Comparison of ENCODE assay signal across 15 cellular contexts in genomic region chr6:20024316-20024673, GRCh38.
DNase-seq lines count a peak whose midpoint lies in the region; ATAC-seq, FAIRE-seq and TF ChIP-seq lines count a peak whose summit lies in the region.
"Had no signal": no experiment of that assay in that cellular context is flagged by ENCODE, and none has a peak within 500 bp of the region (broad histone marks: within the 10 kb centered on the region; RNA-seq: fewer than 3 reads in every experiment).

No MANE protein-coding gene starts in this region.

- intact Hi-C loops in activated B cell treated with CpG ODN at 0.5 μM for 24 hours (cut with micrococcal nuclease): no loop called here

- POLR2A ChIA-PET in activated B cell treated with CpG ODN at 0.5 μM for 24 hours (lab: Charles Lee): no interaction called here

- peaks cover 51% of the 10 kb centered on the region for H3K27me3 Mint-ChIP-seq in activated T-cell treated with anti-CD3 and anti-CD28 coated beads, Interleukin-2, amount 50 U/mL, for 24 hours
- H3K27me3 Mint-ChIP-seq in activated B cell treated with CpG ODN at 0.5 μM for 24 hours: peaks cover 27% of the 10 kb centered on the region

- H3K4me3 ChIP-seq in small intestine (ENCODE audit: low read depth in 1 of 2, low read length in 2 of 2): no peak overlapping the region
- H3K4me3 ChIP-seq: coronary artery, K562, pancreas, SK-N-MC had no signal

- no peak overlapping the region for H3K27ac Mint-ChIP-seq in activated T-cell treated with anti-CD3 and anti-CD28 coated beads, Interleukin-2, amount 50 U/mL, for 24 hours
- H3K27ac Mint-ChIP-seq in activated B cell treated with CpG ODN at 0.5 μM for 24 hours: no peak overlapping the region
- peak overlapping the region; percentile 41 for H3K27ac Mint-ChIP-seq in stimulated activated effector memory CD8-positive, alpha-beta T cell treated with anti-CD3 and anti-CD28 coated beads, Interleukin-12 subunit alpha, Interleukin-12 subunit beta, amount 100 ng/mL, for 72 hours
- H3K27ac Mint-ChIP-seq: memory B cell had no signal

- peaks cover 19% of the 10 kb centered on the region for H3K4me1 Mint-ChIP-seq in activated T-cell treated with anti-CD3 and anti-CD28 coated beads, Interleukin-2, amount 50 U/mL, for 24 hours (ENCODE audit: low read depth)
- H3K4me1 Mint-ChIP-seq in activated B cell treated with CpG ODN at 0.5 μM for 24 hours: peaks cover 14% of the 10 kb centered on the region
- H3K4me1 Mint-ChIP-seq in stimulated activated effector memory CD8-positive, alpha-beta T cell treated with anti-CD3 and anti-CD28 coated beads, Interleukin-12 subunit alpha, Interleukin-12 subunit beta, amount 100 ng/mL, for 72 hours: peaks cover 23% of the 10 kb centered on the region

- DNase-seq in activated T-cell treated with anti-CD3 and anti-CD28 coated beads, Interleukin-2, amount 50 U/mL, for 24 hours: no peak
- no peak for DNase-seq in activated T-cell treated with anti-CD3 and anti-CD28 coated beads for 4 hours
- DNase-seq in activated B cell treated with CpG ODN at 0.5 μM for 24 hours: no peak
- DNase-seq in stimulated activated effector memory CD8-positive, alpha-beta T cell treated with anti-CD3 and anti-CD28 coated beads, Interleukin-12 subunit alpha, Interleukin-12 subunit beta, amount 100 ng/mL, for 72 hours (ENCODE audit: low spot score in 2 of 2): no peak
- no peak for DNase-seq in erythroblast (lab: John Stamatoyannopoulos, UW)
- DNase-seq in small intestine: no peak
- DNase-seq: ACHN, NCI-H1694 treated with DMSO at 0.1 percent for 48 hours, pancreas had no signal

- H3K9me3 Mint-ChIP-seq in activated T-cell treated with anti-CD3 and anti-CD28 coated beads, Interleukin-2, amount 50 U/mL, for 24 hours: no peaks in the 10 kb centered on the region
- no peaks in the 10 kb centered on the region for H3K9me3 Mint-ChIP-seq in activated B cell treated with CpG ODN at 0.5 μM for 24 hours
- no peaks in the 10 kb centered on the region for H3K9me3 Mint-ChIP-seq in stimulated activated effector memory CD8-positive, alpha-beta T cell treated with anti-CD3 and anti-CD28 coated beads, Interleukin-12 subunit alpha, Interleukin-12 subunit beta, amount 100 ng/mL, for 72 hours

- 65 to 87% (median 74%) methylated on average over 6 of the region's 6 CpGs for WGBS in small intestine, 3 donors

- no peak overlapping the region for H3K27ac ChIP-seq in small intestine (ENCODE audit: low read depth in 1 of 2, low read length in 1 of 2)
- H3K27ac ChIP-seq: coronary artery, pancreas, SK-N-MC had no signal

- no peaks in the 10 kb centered on the region for H3K36me3 Mint-ChIP-seq in activated T-cell treated with anti-CD3 and anti-CD28 coated beads, Interleukin-2, amount 50 U/mL, for 24 hours (ENCODE audit: low read depth)
- no peaks in the 10 kb centered on the region for H3K36me3 Mint-ChIP-seq in activated B cell treated with CpG ODN at 0.5 μM for 24 hours (ENCODE audit: low read depth)
- no peaks in the 10 kb centered on the region for H3K36me3 Mint-ChIP-seq in stimulated activated effector memory CD8-positive, alpha-beta T cell treated with anti-CD3 and anti-CD28 coated beads, Interleukin-12 subunit alpha, Interleukin-12 subunit beta, amount 100 ng/mL, for 72 hours
- H3K36me3 Mint-ChIP-seq: memory B cell had no signal

- H3K4me3 Mint-ChIP-seq in activated T-cell treated with anti-CD3 and anti-CD28 coated beads, Interleukin-2, amount 50 U/mL, for 24 hours: peak overlapping the region; percentile 58
- H3K4me3 Mint-ChIP-seq in activated B cell treated with CpG ODN at 0.5 μM for 24 hours: peak overlapping the region; percentile 36
- H3K4me3 Mint-ChIP-seq in stimulated activated effector memory CD8-positive, alpha-beta T cell treated with anti-CD3 and anti-CD28 coated beads, Interleukin-12 subunit alpha, Interleukin-12 subunit beta, amount 100 ng/mL, for 72 hours: peak overlapping the region; percentile 64
- H3K4me3 Mint-ChIP-seq: memory B cell had no signal

- TF ChIP-seq POLR2A in erythroblast (IDR thresholded peaks at IDR 0.05; ENCODE audit: low read length): no peak

- FAIRE-seq in small intestine (lab: Jason Lieb, UNC): no peak
- FAIRE-seq: K562, pancreas had no signal

- H3K4me1 ChIP-seq in small intestine (ENCODE audit: control insufficient read depth in 2 of 2, insufficient read depth in 1 of 2, low read depth in 1 of 2, low read length in 1 of 2): no peaks in the 10 kb centered on the region

- H3K27me3 ChIP-seq in small intestine (ENCODE audit: control insufficient read depth in 2 of 2, insufficient read depth in 2 of 2, low read length in 2 of 2): no peaks in the 10 kb centered on the region
- H3K27me3 ChIP-seq: pancreas had no signal

- H3K9me3 ChIP-seq in small intestine (ENCODE audit: control insufficient read depth, low read depth): no peaks in the 10 kb centered on the region
- H3K9me3 ChIP-seq: pancreas had no signal

- no peaks in the 10 kb centered on the region for H3K36me3 ChIP-seq in small intestine (ENCODE audit: control insufficient read depth in 2 of 2, insufficient read depth in 2 of 2, low read length in 2 of 2)
- H3K36me3 ChIP-seq: pancreas had no signal

- ATAC-seq in HG02798 (IDR thresholded peaks at IDR 0.05; ENCODE audit: poor library complexity, unreplicated experiment) (peak; percentile 2), activated B cell treated with CpG ODN at 0.5 μM for 24 hours (ENCODE audit: low read depth) (no peak), GM21529 (IDR thresholded peaks at IDR 0.05; ENCODE audit: unreplicated experiment) (no peak)
- no peak for ATAC-seq in stimulated activated effector memory CD8-positive, alpha-beta T cell treated with anti-CD3 and anti-CD28 coated beads, Interleukin-12 subunit alpha, Interleukin-12 subunit beta, amount 100 ng/mL, for 72 hours
- ATAC-seq: pancreas had no signal

- TF ChIP-seq CTCF in activated B cell treated with CpG ODN at 0.5 μM for 24 hours (IDR thresholded peaks at IDR 0.05): no peak

- CTCF ChIA-PET in activated B cell treated with CpG ODN at 0.5 μM for 24 hours (lab: Charles Lee): no interaction called here
